ENCODE assay signal across 8 cellular contexts in the genomic region with DNA sequence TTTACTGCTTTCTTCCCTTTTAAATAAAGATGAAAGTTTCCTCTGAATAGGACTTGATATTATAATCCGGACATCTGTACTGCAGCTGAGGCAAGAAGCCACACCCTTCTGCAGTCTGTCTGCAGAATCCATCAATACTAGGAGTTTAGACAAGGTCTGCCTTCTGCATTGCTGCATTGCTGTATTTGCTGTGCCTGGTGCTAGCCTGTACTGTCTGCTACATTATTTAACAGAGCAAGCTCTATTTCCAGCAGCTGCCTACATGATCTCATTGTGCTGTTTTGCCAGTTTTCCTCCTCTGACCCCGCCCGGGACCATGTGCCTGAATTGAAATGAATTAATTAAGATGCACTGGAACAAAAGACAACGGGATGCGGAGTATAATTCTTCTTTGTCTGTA. TPM values are rescaled to one million over a fixed set of nuclear protein-coding genes. Genes with fewer than 3 reads are reported as not detected.
DNase-seq lines count a peak whose midpoint lies in the region; ATAC-seq lines count a peak whose summit lies in the region.

No MANE protein-coding gene starts in this region.

- H3K4me3 ChIP-seq in right cardiac atrium (ENCODE audit: low read length): peak overlapping the region; percentile 68

- no peaks in the 10 kb centered on the region for H3K4me1 ChIP-seq in right cardiac atrium (ENCODE audit: control insufficient read depth, insufficient read depth, low read length)

- peak; percentile 32 for DNase-seq in COLO668 (lab: John Stamatoyannopoulos, UW; ENCODE audit: unreplicated experiment)
- peak; percentile 84 for DNase-seq in NCI-H1694 treated with DMSO at 0.1 percent for 48 hours (lab: John Stamatoyannopoulos, UW)
- DNase-seq in right cardiac atrium: peak; percentile 44 to 78 (median 59)
- peak; percentile 78 for DNase-seq in retina
- no peak for DNase-seq in GOT3 (lab: John Stamatoyannopoulos, UW)
- DNase-seq in LoVo (ENCODE audit: low spot score): no peak

- no peaks in the 10 kb centered on the region for H3K27me3 ChIP-seq in right cardiac atrium (ENCODE audit: control insufficient read depth, insufficient read depth)

- intact Hi-C loops in right cardiac atrium (cut with DNase I): loop anchor here in 3 of 4 donors (5.0 to 10.0 kb wide), 4 partner anchors 45 to 55 kb away; a partner anchor contains a TSS

- H3K27ac ChIP-seq in angular gyrus (ENCODE audit: low read depth, low read length): peak overlapping the region; percentile 100
- peak overlapping the region; percentile 66 for H3K27ac ChIP-seq in right cardiac atrium (ENCODE audit: low read length)

- 15% methylated on average over 5 of the region's 5 CpGs for WGBS in right cardiac atrium

- no peaks in the 10 kb centered on the region for H3K9me3 ChIP-seq in right cardiac atrium (ENCODE audit: control insufficient read depth, low read length)

- peak; percentile 44 to 66 for ATAC-seq in right cardiac atrium
- ATAC-seq in GM18909 (IDR thresholded peaks at IDR 0.05; ENCODE audit: poor library complexity, unreplicated experiment): no peak

RNA-seq across cellular contexts. Expression of a gene that starts 1.7 kb away (rescaled TPM):
- total RNA-seq in right cardiac atrium: 100 to 1,000 TPM in 2 of 4 donors, 10 to 100 TPM in 2; 75.6 to 136 (median 112) TPM
- 149 TPM for polyA plus RNA-seq in right cardiac atrium

RNA-seq across cellular contexts. Expression of a gene that starts 56.0 kb away (rescaled TPM):
- 100 to 1,000 TPM; 170 to 515 (median 413) TPM for total RNA-seq in right cardiac atrium
- polyA plus RNA-seq in right cardiac atrium: 395 TPM

Comparison
In these comparisons a context has a peak if more than half of its experiments do, and no peak if none do; other contexts are left out.
1. DNase-seq: peak in COLO668 (single experiment), NCI-H1694 treated with DMSO at 0.1 percent for 48 hours (single experiment), right cardiac atrium (3 of 3) and retina (single experiment); none in GOT3 (single experiment) and LoVo (single experiment).